Comparison of ENCODE assay signal across 2 cellular contexts in genomic region chr1:231393668-231394067, GRCh38.
TF ChIP-seq lines count a peak whose summit lies in the region.

No MANE protein-coding gene starts in this region.

TF ChIP-seq in HCT116, 20 proteins besides CTCF, POLR2A, EP300 and RAD21:
- no peak for TF ChIP-seq FOSL1 (IDR thresholded peaks at IDR 0.05; ENCODE audit: low read depth)
TF ChIP-seq in HCT116: peak in this region for 0.

TF ChIP-seq in endothelial cell of umbilical vein, 7 proteins besides CTCF, POLR2A, EP300 and RAD21:
- TF ChIP-seq MYC (IDR thresholded peaks at IDR 0.05; ENCODE audit: low read depth, low read length) (no peak), JUN (IDR thresholded peaks at IDR 0.05; ENCODE audit: borderline replicate concordance, insufficient read depth, insufficient read length, low read depth) (no peak), GATA2 (IDR thresholded peaks at IDR 0.05; ENCODE audit: insufficient read depth, insufficient read length, low read depth, low read length) (no peak), MAX (IDR thresholded peaks at IDR 0.05; ENCODE audit: insufficient read depth, insufficient read length) (no peak), EZH2 (IDR thresholded peaks at IDR 0.05; ENCODE audit: borderline replicate concordance, low read depth, low read length, severe bottlenecking) (no peak), POLR2AphosphoS5 (IDR thresholded peaks at IDR 0.05; ENCODE audit: insufficient read depth, low read depth, low read length) (no peak), FOS (IDR thresholded peaks at IDR 0.05; ENCODE audit: borderline replicate concordance, insufficient read depth, low read length) (no peak)
